ENCODE assay signal across 1 cellular context in the genomic region with DNA sequence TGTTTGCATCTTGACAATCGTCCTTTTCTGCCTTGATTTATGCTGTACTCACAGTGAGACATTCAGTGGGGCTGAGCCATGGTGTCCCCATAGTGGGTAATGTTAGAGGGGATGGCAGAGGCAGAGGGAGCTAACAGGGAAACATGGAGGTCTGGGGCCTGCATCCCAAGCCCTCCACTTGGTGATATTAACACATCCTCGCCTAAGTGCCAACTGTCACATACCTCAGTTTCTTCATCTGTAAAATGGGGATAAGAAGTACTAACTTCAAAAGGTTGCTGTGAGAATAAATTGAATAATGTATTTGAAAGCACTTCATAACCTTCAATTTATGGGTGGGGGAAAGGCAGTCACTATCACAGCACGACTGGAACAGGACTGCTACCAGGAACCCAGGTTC.
A peak's percentile ranks its signal among the peaks of the same experiment; 100 is the strongest.
TF ChIP-seq lines count a peak whose summit lies in the region.

No MANE protein-coding gene starts in this region.

TF ChIP-seq in HepG2, 621 proteins besides CTCF, POLR2A, EP300 and RAD21:
- TF ChIP-seq ZNF564 (CRISPR knock-in tag; IDR thresholded peaks at IDR 0.05): no peak
- no peak for TF ChIP-seq MED13 (CRISPR knock-in tag; IDR thresholded peaks at IDR 0.05)
- no peak for TF ChIP-seq ZSCAN5A (CRISPR knock-in tag; IDR thresholded peaks at IDR 0.05; ENCODE audit: borderline replicate concordance)
- TF ChIP-seq ZNF75D (CRISPR knock-in tag; IDR thresholded peaks at IDR 0.05; ENCODE audit: borderline replicate concordance): no peak
- no peak for TF ChIP-seq ZNF646 (CRISPR knock-in tag; IDR thresholded peaks at IDR 0.05)
- peak; percentile 80 for TF ChIP-seq ZNF629 (CRISPR knock-in tag; conservative IDR thresholded peaks at IDR 0.05)
- TF ChIP-seq ZNF547 (CRISPR knock-in tag; IDR thresholded peaks at IDR 0.05): no peak
- no peak for TF ChIP-seq RELA (CRISPR knock-in tag; IDR thresholded peaks at IDR 0.05)
- no peak for TF ChIP-seq ZNF7 (CRISPR knock-in tag; IDR thresholded peaks at IDR 0.05)
